In genomic region chr1:98723574-98723973, GRCh38 we compare ENCODE assay signal across 22 cellular contexts.
"Had no signal": no experiment of that assay in that cellular context is flagged by ENCODE, and none has a peak within 500 bp of the region (broad histone marks: within the 10 kb centered on the region; RNA-seq: fewer than 3 reads in every experiment).

No MANE protein-coding gene starts in this region.

- H3K4me3 Mint-ChIP-seq: IgD-negative memory B cell had no signal

- H3K36me3 Mint-ChIP-seq: IgD-negative memory B cell had no signal

- H3K27me3 ChIP-seq: SJSA1 had no signal

- DNase-seq: MV-4-11, NCI-H1092, NCI-H1436, NCI-H187, NCI-H2029, NCI-H2081 treated with DMSO at 0.1 percent for 48 hours, NCI-H2171, NCI-H226, NCI-H446, NCI-H510A, NCI-H524 treated with DMSO at 0.1 percent for 48 hours, NCI-H69, NCI-H774, Right ventricle myocardium superior, RPMI8226, SIG-M5 had no signal

- H3K9me3 ChIP-seq: SJSA1 had no signal

- H3K9me3 Mint-ChIP-seq: IgD-negative memory B cell had no signal

- H3K27me3 Mint-ChIP-seq: IgD-negative memory B cell had no signal

- H3K27ac ChIP-seq: HL-60, KMS-11, SJSA1, SK-N-MC had no signal

- ATAC-seq: K562 had no signal

- H3K4me2 ChIP-seq: KMS-11 had no signal

- H3K4me3 ChIP-seq: K562, SJSA1, SK-N-MC had no signal

- H3K4me1 ChIP-seq: SJSA1 had no signal

- H3K9ac ChIP-seq: KMS-11 had no signal

- H3K27ac Mint-ChIP-seq: IgD-negative memory B cell had no signal

- H3K4me1 Mint-ChIP-seq: IgD-negative memory B cell had no signal
